In the genomic region with DNA sequence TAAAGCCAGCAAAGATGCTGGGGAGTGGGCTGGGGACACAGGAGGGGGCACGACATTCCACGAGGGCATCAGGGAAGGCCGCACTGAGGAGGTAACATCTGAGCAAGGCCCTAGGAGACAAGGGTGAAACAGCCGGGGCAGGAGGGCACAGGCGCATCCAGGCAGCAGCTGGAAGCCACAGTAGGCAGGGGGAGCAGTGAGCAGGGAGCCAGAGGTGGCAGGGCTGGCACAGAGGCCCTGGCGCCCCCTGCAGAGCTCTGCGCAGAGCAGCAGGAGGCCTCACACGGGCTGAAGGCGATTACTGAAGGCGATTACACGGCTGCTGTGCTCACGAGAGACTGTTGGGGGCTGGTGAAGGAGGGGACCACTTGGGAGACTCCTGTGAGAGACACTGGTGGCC, we compare ENCODE assay signal across 8 cellular contexts. TPM values are rescaled to one million over a fixed set of nuclear protein-coding genes. Genes with fewer than 3 reads are reported as not detected.
DNase-seq lines count a peak whose midpoint lies in the region; ATAC-seq and TF ChIP-seq lines count a peak whose summit lies in the region.

No MANE protein-coding gene starts in this region.

- H3K4me1 ChIP-seq in DOHH2 (ENCODE audit: control insufficient read depth, low read length) (no peaks in the 10 kb centered on the region), Karpas-422 (ENCODE audit: low read length) (no peaks in the 10 kb centered on the region), prostate gland (replicated peaks) (no peaks in the 10 kb centered on the region)

- peaks cover 85% of the 10 kb centered on the region for H3K36me3 ChIP-seq in DOHH2 (ENCODE audit: control insufficient read depth, low read length)
- H3K36me3 ChIP-seq in Karpas-422 (ENCODE audit: insufficient read depth, low read length): peaks cover 11% of the 10 kb centered on the region; the same call in 1 of the 2 replicates
- H3K36me3 ChIP-seq in prostate gland: peaks cover 6 to 35% of the 10 kb centered on the region in 2 donors

- intact Hi-C loops in prostate gland (cut with DNase I): no loop called here

- H2AFZ ChIP-seq in Karpas-422 (ENCODE audit: low read length): no peak overlapping the region

- H3K27ac Mint-ChIP-seq in activated naive CD8-positive, alpha-beta T cell treated with anti-CD3 and anti-CD28 coated beads for 36 hours: no peak overlapping the region
- peak overlapping the region in 3 of 6 donors; percentile 58 to 93 (median 59) for H3K27ac Mint-ChIP-seq in naive B cell

- 63% methylated on average over 12 of the region's 12 CpGs for WGBS in prostate gland

- no peak overlapping the region for H3K4me3 Mint-ChIP-seq in activated naive CD8-positive, alpha-beta T cell treated with anti-CD3 and anti-CD28 coated beads for 36 hours
- no peak overlapping the region for H3K4me3 Mint-ChIP-seq in naive B cell

- ATAC-seq in naive B cell (ENCODE audit: low read depth in 2 of 2) (peak; percentile 43 to 52), HG02763 (IDR thresholded peaks at IDR 0.05; ENCODE audit: unreplicated experiment) (no peak)

- TF ChIP-seq CTCF in DOHH2 (IDR thresholded peaks at IDR 0.05; ENCODE audit: low read depth, low read length, poor library complexity, severe bottlenecking): peak; percentile 83
- no peak for TF ChIP-seq CTCF in prostate gland (IDR thresholded peaks at IDR 0.05)

- H3K4me3 ChIP-seq in DOHH2 (ENCODE audit: low read length): no peak overlapping the region
- H3K4me3 ChIP-seq in Karpas-422 (ENCODE audit: low read length): no peak overlapping the region
- H3K4me3 ChIP-seq in prostate gland: no peak overlapping the region

- H3K9ac ChIP-seq in Karpas-422 (ENCODE audit: low read length): no peak overlapping the region

- H3F3A ChIP-seq in DOHH2 (ENCODE audit: control insufficient read depth, insufficient read depth): no peaks in the 10 kb centered on the region

- H4K20me1 ChIP-seq in DOHH2 (ENCODE audit: control insufficient read depth, insufficient read depth, low read depth, low read length) (no peaks in the 10 kb centered on the region), Karpas-422 (ENCODE audit: insufficient read depth, low read depth, low read length) (peaks cover 9% of the 10 kb centered on the region; the same call in 1 of the 2 replicates)

- no peaks in the 10 kb centered on the region for H3K9me3 Mint-ChIP-seq in activated naive CD8-positive, alpha-beta T cell treated with anti-CD3 and anti-CD28 coated beads for 36 hours
- H3K9me3 Mint-ChIP-seq in naive B cell: no peaks in the 10 kb centered on the region

- H3K4me2 ChIP-seq in DOHH2 (ENCODE audit: low read length): no peak overlapping the region
- H3K4me2 ChIP-seq in Karpas-422 (ENCODE audit: low read depth, low read length, poor library complexity, severe bottlenecking): no peak overlapping the region

- no peaks in the 10 kb centered on the region for H3K27me3 Mint-ChIP-seq in activated naive CD8-positive, alpha-beta T cell treated with anti-CD3 and anti-CD28 coated beads for 36 hours
- no peaks in the 10 kb centered on the region for H3K27me3 Mint-ChIP-seq in naive B cell

- H3K27ac ChIP-seq in DOHH2 (ENCODE audit: low read depth, low read length): no peak overlapping the region
- H3K27ac ChIP-seq in Karpas-422 (ENCODE audit: low read length): no peak overlapping the region
- no peak overlapping the region for H3K27ac ChIP-seq in prostate gland

- no peaks in the 10 kb centered on the region for H3K9me3 ChIP-seq in DOHH2 (ENCODE audit: control insufficient read depth, insufficient read depth, low read length)
- no peaks in the 10 kb centered on the region for H3K9me3 ChIP-seq in Karpas-422 (ENCODE audit: low read length)
- no peaks in the 10 kb centered on the region for H3K9me3 ChIP-seq in prostate gland

- no peaks in the 10 kb centered on the region for H3K27me3 ChIP-seq in DOHH2 (ENCODE audit: control insufficient read depth, low read length)
- H3K27me3 ChIP-seq in Karpas-422 (ENCODE audit: low read length): no peaks in the 10 kb centered on the region
- H3K27me3 ChIP-seq in prostate gland (replicated peaks; ENCODE audit: insufficient read depth): no peaks in the 10 kb centered on the region

- no peak for TF ChIP-seq POLR2A in prostate gland (IDR thresholded peaks at IDR 0.05)

- H3K4me1 Mint-ChIP-seq in activated naive CD8-positive, alpha-beta T cell treated with anti-CD3 and anti-CD28 coated beads for 36 hours: peaks cover 2% of the 10 kb centered on the region
- peaks cover 23 to 40% (median 27%) of the 10 kb centered on the region in 3 donors for H3K4me1 Mint-ChIP-seq in naive B cell

- H3K9me2 ChIP-seq in DOHH2 (replicated peaks; ENCODE audit: control insufficient read depth, low read length): no peaks in the 10 kb centered on the region
- H3K9me2 ChIP-seq in Karpas-422 (replicated peaks; ENCODE audit: insufficient read depth, low read length): no peaks in the 10 kb centered on the region

- DNase-seq in Karpas-422 (peak; percentile 83), naive B cell (no peak), inferior parietal cortex (ENCODE audit: extremely low spot score) (no peak), retina (no peak), prostate gland (ENCODE audit: low spot score) (no peak)
- peak; percentile 46 for DNase-seq in activated naive CD8-positive, alpha-beta T cell treated with anti-CD3 and anti-CD28 coated beads for 36 hours

- peaks cover 22% of the 10 kb centered on the region for H3K79me2 ChIP-seq in DOHH2 (ENCODE audit: control insufficient read depth, low read length)
- H3K79me2 ChIP-seq in Karpas-422 (ENCODE audit: low read length): peaks cover 15% of the 10 kb centered on the region

- H3K36me3 Mint-ChIP-seq in activated naive CD8-positive, alpha-beta T cell treated with anti-CD3 and anti-CD28 coated beads for 36 hours: peaks cover 28% of the 10 kb centered on the region
- H3K36me3 Mint-ChIP-seq in naive B cell: peaks cover 7 to 25% of the 10 kb centered on the region in 2 donors

RNA-seq across cellular contexts. Expression of gene LMAN2, which starts 15.4 kb away (rescaled TPM):
- total RNA-seq in Karpas-422 (2014; rRNA removed; shearing (Covaris generic); ENCODE audit: low replicate concordance): 116 and 256 TPM in 2 replicates
- 10 to 100 TPM; 91.5 to 92.1 TPM for total RNA-seq in activated naive CD8-positive, alpha-beta T cell treated with anti-CD3 and anti-CD28 coated beads for 36 hours
- 100 to 1,000 TPM; 182 to 243 (median 191) TPM for polyA plus RNA-seq in naive B cell (ENCODE audit: low read depth in 6 of 6)
- 100 to 1,000 TPM; 350 to 369 TPM for total RNA-seq in prostate gland

RNA-seq across cellular contexts. Expression of gene RGS14, which starts 21.6 kb away (rescaled TPM):
- 22.6 and 70.8 TPM in 2 replicates for total RNA-seq in Karpas-422 (2014; rRNA removed; shearing (Covaris generic); ENCODE audit: low replicate concordance)
- total RNA-seq in activated naive CD8-positive, alpha-beta T cell treated with anti-CD3 and anti-CD28 coated beads for 36 hours: 10 to 100 TPM; 38.9 to 41.2 TPM
- 10 to 100 TPM; 16.6 to 41.1 (median 23.2) TPM for polyA plus RNA-seq in naive B cell (ENCODE audit: low read depth in 6 of 6)
- 10 to 100 TPM; 13.3 to 24.2 TPM for total RNA-seq in prostate gland

RNA-seq across cellular contexts. Expression of gene MXD3, which starts 24.4 kb away (rescaled TPM):
- total RNA-seq in Karpas-422 (2014; rRNA removed; shearing (Covaris generic); ENCODE audit: low replicate concordance): 12.6 and 18.3 TPM in 2 replicates
- 10 to 100 TPM; 14.7 to 17.3 TPM for total RNA-seq in activated naive CD8-positive, alpha-beta T cell treated with anti-CD3 and anti-CD28 coated beads for 36 hours
- polyA plus RNA-seq in naive B cell (ENCODE audit: low read depth in 6 of 6): 1 to 10 TPM in 4 of 6 donors, under 1 TPM in 2; 0.52 to 2.3 (median 1.4) TPM
- total RNA-seq in prostate gland: 10 to 100 TPM; 13.5 to 20.5 TPM

RNA-seq across cellular contexts. Expression of gene PRELID1, which starts 32.5 kb away (rescaled TPM):
- 112 and 189 TPM in 2 replicates for total RNA-seq in Karpas-422 (2014; rRNA removed; shearing (Covaris generic); ENCODE audit: low replicate concordance)
- 100 to 1,000 TPM; 311 to 315 TPM for total RNA-seq in activated naive CD8-positive, alpha-beta T cell treated with anti-CD3 and anti-CD28 coated beads for 36 hours
- polyA plus RNA-seq in naive B cell (ENCODE audit: low read depth in 6 of 6): 100 to 1,000 TPM; 162 to 227 (median 176) TPM
- total RNA-seq in prostate gland: 10 to 100 TPM; 76.5 to 95.8 TPM

RNA-seq across cellular contexts. Expression of gene RAB24, which starts 32.6 kb away (rescaled TPM):
- total RNA-seq in Karpas-422 (2014; rRNA removed; shearing (Covaris generic); ENCODE audit: low replicate concordance): 11.4 and 30.2 TPM in 2 replicates
- total RNA-seq in activated naive CD8-positive, alpha-beta T cell treated with anti-CD3 and anti-CD28 coated beads for 36 hours: 10 to 100 TPM; 26.8 to 29.9 TPM
- polyA plus RNA-seq in naive B cell (ENCODE audit: low read depth in 6 of 6): 10 to 100 TPM; 33.0 to 79.5 (median 47.3) TPM
- total RNA-seq in prostate gland: 10 to 100 TPM; 30.0 to 30.4 TPM

Comparison
In these comparisons a context has a peak if more than half of its experiments do, and no peak if none do; other contexts are left out.
1. DNase-seq: peak in Karpas-422 (single experiment) and activated naive CD8-positive, alpha-beta T cell treated with anti-CD3 and anti-CD28 coated beads for 36 hours (single experiment); none in naive B cell (single experiment), inferior parietal cortex (single experiment), retina (single experiment) and prostate gland (single experiment).